In genomic region chr7:5685192-5685591, GRCh38 we compare ENCODE assay signal across 1 cellular context.
TF ChIP-seq lines count a peak whose summit lies in the region.

No MANE protein-coding gene starts in this region.

TF ChIP-seq in WTC11, 78 proteins besides CTCF, POLR2A, EP300 and RAD21 (continued from another document):
- TF ChIP-seq AFF4 (CRISPR knock-in tag; IDR thresholded peaks at IDR 0.05; ENCODE audit: borderline replicate concordance): no peak
- no peak for TF ChIP-seq ESRRA (CRISPR knock-in tag; IDR thresholded peaks at IDR 0.05; ENCODE audit: borderline replicate concordance)
- no peak for TF ChIP-seq ZNF425 (CRISPR knock-in tag; conservative IDR thresholded peaks at IDR 0.05)
- no peak for TF ChIP-seq ZNF219 (CRISPR knock-in tag; IDR thresholded peaks at IDR 0.05; ENCODE audit: borderline replicate concordance)
- TF ChIP-seq IRF1 (CRISPR knock-in tag; IDR thresholded peaks at IDR 0.05): no peak
